Comparison of ENCODE assay signal across 1 cellular context in the genomic region with DNA sequence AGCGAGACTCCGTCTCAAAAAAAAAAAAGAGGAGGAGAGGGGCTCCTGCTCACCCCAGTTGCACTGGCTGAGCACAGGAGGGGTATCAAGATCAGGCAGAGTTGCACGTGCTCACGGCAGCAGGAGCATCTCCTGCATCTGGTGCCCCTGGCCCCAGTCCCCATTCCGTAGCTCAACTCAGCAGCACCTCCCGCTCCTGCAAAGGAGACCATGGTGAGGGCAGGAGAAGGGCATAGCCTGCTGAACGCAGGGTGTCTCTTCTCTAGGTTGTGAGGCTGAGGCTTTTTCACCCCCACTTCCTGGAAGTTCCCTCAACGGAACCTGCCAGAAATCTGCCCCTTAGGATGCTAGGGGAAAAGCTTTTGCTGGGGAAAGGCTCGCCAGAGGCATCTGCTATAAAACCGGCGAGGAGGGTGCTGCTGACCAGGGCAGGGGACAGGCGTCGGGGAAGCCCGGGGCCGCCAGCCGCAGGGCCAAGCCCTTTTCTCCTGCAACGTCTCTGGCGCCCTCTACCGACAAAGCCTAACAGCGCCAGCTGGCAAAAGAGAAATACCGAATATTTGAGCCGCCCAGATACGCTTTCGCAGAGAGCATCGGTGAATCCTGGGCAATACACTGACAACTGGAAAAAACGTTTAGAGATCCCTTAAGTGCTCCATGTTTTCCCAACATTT.
TF ChIP-seq lines count a peak whose summit lies in the region.

No MANE protein-coding gene starts in this region.

TF ChIP-seq in HepG2, 621 proteins besides CTCF, POLR2A, EP300 and RAD21 (continued from another document):
- TF ChIP-seq, protein P1, sequence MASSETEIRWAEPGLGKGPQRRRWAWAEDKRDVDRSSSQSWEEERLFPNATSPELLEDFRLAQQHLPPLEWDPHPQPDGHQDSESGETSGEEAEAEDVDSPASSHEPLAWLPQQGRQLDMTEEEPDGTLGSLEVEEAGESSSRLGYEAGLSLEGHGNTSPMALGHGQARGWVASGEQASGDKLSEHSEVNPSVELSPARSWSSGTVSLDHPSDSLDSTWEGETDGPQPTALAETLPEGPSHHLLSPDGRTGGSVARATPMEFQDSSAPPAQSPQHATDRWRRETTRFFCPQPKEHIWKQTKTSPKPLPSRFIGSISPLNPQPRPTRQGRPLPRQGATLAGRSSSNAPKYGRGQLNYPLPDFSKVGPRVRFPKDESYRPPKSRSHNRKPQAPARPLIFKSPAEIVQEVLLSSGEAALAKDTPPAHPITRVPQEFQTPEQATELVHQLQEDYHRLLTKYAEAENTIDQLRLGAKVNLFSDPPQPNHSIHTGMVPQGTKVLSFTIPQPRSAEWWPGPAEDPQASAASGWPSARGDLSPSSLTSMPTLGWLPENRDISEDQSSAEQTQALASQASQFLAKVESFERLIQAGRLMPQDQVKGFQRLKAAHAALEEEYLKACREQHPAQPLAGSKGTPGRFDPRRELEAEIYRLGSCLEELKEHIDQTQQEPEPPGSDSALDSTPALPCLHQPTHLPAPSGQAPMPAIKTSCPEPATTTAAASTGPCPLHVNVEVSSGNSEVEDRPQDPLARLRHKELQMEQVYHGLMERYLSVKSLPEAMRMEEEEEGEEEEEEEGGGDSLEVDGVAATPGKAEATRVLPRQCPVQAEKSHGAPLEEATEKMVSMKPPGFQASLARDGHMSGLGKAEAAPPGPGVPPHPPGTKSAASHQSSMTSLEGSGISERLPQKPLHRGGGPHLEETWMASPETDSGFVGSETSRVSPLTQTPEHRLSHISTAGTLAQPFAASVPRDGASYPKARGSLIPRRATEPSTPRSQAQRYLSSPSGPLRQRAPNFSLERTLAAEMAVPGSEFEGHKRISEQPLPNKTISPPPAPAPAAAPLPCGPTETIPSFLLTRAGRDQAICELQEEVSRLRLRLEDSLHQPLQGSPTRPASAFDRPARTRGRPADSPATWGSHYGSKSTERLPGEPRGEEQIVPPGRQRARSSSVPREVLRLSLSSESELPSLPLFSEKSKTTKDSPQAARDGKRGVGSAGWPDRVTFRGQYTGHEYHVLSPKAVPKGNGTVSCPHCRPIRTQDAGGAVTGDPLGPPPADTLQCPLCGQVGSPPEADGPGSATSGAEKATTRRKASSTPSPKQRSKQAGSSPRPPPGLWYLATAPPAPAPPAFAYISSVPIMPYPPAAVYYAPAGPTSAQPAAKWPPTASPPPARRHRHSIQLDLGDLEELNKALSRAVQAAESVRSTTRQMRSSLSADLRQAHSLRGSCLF (CRISPR knock-in tag; IDR thresholded peaks at IDR 0.05; ENCODE audit: borderline replicate concordance) = no peak
- no peak for TF ChIP-seq CHCHD3 (CRISPR knock-in tag; IDR thresholded peaks at IDR 0.05)
- TF ChIP-seq SOX6 (IDR thresholded peaks at IDR 0.05) = no peak
- no peak for TF ChIP-seq SOX6 (CRISPR knock-in tag; IDR thresholded peaks at IDR 0.05)
- peak; percentile 44; the same call in 1 of the 2 replicates for TF ChIP-seq GABPB1 (CRISPR knock-in tag; IDR thresholded peaks at IDR 0.05)
- TF ChIP-seq, protein P2, sequence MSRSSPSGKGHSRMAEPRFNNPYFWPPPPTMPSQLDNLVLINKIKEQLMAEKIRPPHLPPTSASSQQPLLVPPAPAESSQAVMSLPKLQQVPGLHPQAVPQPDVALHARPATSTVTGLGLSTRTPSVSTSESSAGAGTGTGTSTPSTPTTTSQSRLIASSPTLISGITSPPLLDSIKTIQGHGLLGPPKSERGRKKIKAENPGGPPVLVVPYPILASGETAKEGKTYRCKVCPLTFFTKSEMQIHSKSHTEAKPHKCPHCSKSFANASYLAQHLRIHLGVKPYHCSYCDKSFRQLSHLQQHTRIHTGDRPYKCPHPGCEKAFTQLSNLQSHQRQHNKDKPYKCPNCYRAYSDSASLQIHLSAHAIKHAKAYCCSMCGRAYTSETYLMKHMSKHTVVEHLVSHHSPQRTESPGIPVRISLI (CRISPR knock-in tag; IDR thresholded peaks at IDR 0.05; ENCODE audit: borderline replicate concordance) = no peak
- TF ChIP-seq TCF12 (IDR thresholded peaks at IDR 0.05) = no peak
- TF ChIP-seq TCF12 (CRISPR knock-in tag; IDR thresholded peaks at IDR 0.05) = no peak
- peak; percentile 57; the same call in 1 of the 2 replicates for TF ChIP-seq BRD4 (CRISPR knock-in tag; IDR thresholded peaks at IDR 0.05)
- no peak for TF ChIP-seq ZC3H4 (CRISPR knock-in tag; IDR thresholded peaks at IDR 0.05; ENCODE audit: borderline replicate concordance)
- TF ChIP-seq ZNF136 (CRISPR knock-in tag; IDR thresholded peaks at IDR 0.05; ENCODE audit: low read depth) = 0 out of 2 replicates have a peak, but pooled peaks have one; percentile 32
- TF ChIP-seq, protein P3, sequence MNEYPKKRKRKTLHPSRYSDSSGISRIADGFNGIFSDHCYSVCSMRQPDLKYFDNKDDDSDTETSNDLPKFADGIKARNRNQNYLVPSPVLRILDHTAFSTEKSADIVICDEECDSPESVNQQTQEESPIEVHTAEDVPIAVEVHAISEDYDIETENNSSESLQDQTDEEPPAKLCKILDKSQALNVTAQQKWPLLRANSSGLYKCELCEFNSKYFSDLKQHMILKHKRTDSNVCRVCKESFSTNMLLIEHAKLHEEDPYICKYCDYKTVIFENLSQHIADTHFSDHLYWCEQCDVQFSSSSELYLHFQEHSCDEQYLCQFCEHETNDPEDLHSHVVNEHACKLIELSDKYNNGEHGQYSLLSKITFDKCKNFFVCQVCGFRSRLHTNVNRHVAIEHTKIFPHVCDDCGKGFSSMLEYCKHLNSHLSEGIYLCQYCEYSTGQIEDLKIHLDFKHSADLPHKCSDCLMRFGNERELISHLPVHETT (CRISPR knock-in tag; conservative IDR thresholded peaks at IDR 0.05) = no peak
- no peak for TF ChIP-seq HNF4G (IDR thresholded peaks at IDR 0.05; ENCODE audit: borderline replicate concordance, low read depth, low read length)
- TF ChIP-seq HNF4G (CRISPR knock-in tag; IDR thresholded peaks at IDR 0.05; ENCODE audit: borderline replicate concordance, low read depth) = peak; percentile 34; the same call in 1 of the 2 replicates
